ENCODE assay signal across 8 cellular contexts in the genomic region with DNA sequence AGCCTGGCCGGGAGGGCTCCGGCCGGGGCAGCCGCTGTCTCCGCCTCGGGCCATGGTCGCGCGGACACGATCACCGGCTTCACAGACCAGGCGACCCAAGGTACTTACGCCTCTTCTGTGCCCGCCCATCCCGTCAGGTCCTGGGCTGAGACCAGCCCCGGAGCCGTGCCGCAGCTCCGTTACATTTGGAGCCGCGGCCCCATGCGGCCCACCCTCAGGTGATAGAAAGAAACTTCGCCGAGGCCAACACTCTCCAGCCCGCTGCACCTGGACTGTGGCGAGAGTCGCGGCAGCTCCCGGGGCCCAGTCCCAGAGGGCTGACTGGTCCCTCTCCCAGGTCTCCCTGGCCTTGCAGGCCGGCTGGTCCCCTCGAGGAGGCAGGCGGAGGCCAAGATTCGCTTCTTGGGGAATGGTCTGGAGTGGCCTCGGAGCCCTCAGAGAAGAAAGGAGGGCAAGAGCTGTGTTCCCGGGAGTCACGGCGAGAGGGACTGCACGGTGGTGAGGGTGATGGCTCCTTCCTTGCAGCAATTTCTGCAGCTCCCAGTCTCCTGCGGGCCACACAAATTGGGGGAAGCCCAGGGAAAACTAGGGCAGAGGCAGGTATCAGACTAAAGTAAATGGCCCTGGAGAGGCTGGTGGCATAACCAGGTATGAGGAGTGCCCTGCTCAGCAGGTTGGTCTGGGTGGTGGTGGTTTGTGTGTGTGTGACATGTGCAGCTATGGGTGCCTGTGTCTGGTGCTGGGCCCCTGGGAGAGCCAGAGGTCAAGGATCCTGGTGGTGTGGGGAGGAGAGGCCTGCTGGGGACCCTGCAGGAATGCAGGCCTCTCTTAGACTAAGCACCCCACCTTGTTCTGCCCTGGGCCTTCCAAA. TPM values are rescaled to one million over a fixed set of nuclear protein-coding genes. Genes with fewer than 3 reads are reported as not detected.
DNase-seq lines count a peak whose midpoint lies in the region; ATAC-seq and TF ChIP-seq lines count a peak whose summit lies in the region.

No MANE protein-coding gene starts in this region.

- in situ Hi-C loops in mammary epithelial cell (cut with MboI; ENCODE audit: low sequenced_read_pairs in 2 of 2): loop anchor here (10.0 kb wide), 1 partner anchor 297 kb away; no protein-coding TSS in a partner anchor

- DNase-seq in stimulated activated naive CD8-positive, alpha-beta T cell treated with anti-CD3 and anti-CD28 coated beads, Interleukin-15, Interleukin-2, amounts not matched to agents 100 U/mL and 50 U/mL, for 24 hours: no peak
- DNase-seq in mammary epithelial cell: no peak
- DNase-seq in mesenchymal stem cell: no peak
- no peak for DNase-seq in testis
- no peak for DNase-seq in epidermal melanocyte (ENCODE audit: insufficient read length, low spot score)

- H3K36me3 ChIP-seq in mammary epithelial cell (ENCODE audit: insufficient read depth, low read length) (no peaks in the 10 kb centered on the region), mesenchymal stem cell (ENCODE audit: control insufficient read depth in 1 of 2, insufficient read depth in 2 of 2, low read depth in 1 of 2, low read length in 2 of 2) (peaks cover 0 to 31% of the 10 kb centered on the region in 2 experiments), testis (ENCODE audit: low read depth, missing control alignments) (no peaks in the 10 kb centered on the region)

- TF ChIP-seq CTCF in mammary epithelial cell (conservative IDR thresholded peaks at IDR 0.05 in 1 of 2, IDR thresholded peaks at IDR 0.05 in 1 of 2; ENCODE audit: extremely low read depth in 1 of 2, insufficient read depth in 1 of 2, low read depth in 1 of 2, low read length in 2 of 2) (no peak), testis (IDR thresholded peaks at IDR 0.05) (no peak)

- no peak overlapping the region for H3K14ac ChIP-seq in mesenchymal stem cell (ENCODE audit: low read length in 2 of 2)

- H3K9ac ChIP-seq in mammary epithelial cell (ENCODE audit: insufficient read depth, low read length) (no peak overlapping the region), mesenchymal stem cell (ENCODE audit: low read length) (no peak overlapping the region)

- H3K4me2 ChIP-seq in mammary epithelial cell (ENCODE audit: insufficient read depth, low read depth, low read length): peak overlapping the region; percentile 55
- peak overlapping the region; percentile 64 for H3K4me2 ChIP-seq in mesenchymal stem cell (ENCODE audit: low read length, poor library complexity, severe bottlenecking)

- H4K8ac ChIP-seq in mesenchymal stem cell (ENCODE audit: low read length): no peak overlapping the region

- no peak for TF ChIP-seq POLR2A in testis (IDR thresholded peaks at IDR 0.05)

- no peak overlapping the region for H2AK5ac ChIP-seq in mesenchymal stem cell (ENCODE audit: low read length, severe bottlenecking)

- H3K23ac ChIP-seq in mesenchymal stem cell (ENCODE audit: low read length in 2 of 2): no peak overlapping the region

- peaks cover 68% of the 10 kb centered on the region for H3K27me3 Mint-ChIP-seq in stimulated activated naive CD8-positive, alpha-beta T cell treated with anti-CD3 and anti-CD28 coated beads, Interleukin-15, Interleukin-2, amounts not matched to agents 100 ng/mL and 50 ng/mL, for 24 hours

- H2BK15ac ChIP-seq in mesenchymal stem cell (ENCODE audit: low read depth, poor library complexity, severe bottlenecking): peak overlapping the region; percentile 44

- no peak overlapping the region for H4K91ac ChIP-seq in mesenchymal stem cell (ENCODE audit: low read length)

- H3K4me3 ChIP-seq in mammary epithelial cell (replicated peaks in 1 of 3; ENCODE audit: insufficient read depth in 1 of 3, low read depth in 2 of 3, low read length in 3 of 3) (peak overlapping the region in 2 of 3 experiments; percentile 9 to 29), mesenchymal stem cell (ENCODE audit: insufficient read depth in 1 of 2, low read depth in 1 of 2, low read length in 2 of 2) (peak overlapping the region in 1 of 2 experiments; percentile 74), testis (peak overlapping the region in 1 of 2 donors; percentile 21)

- 48% methylated on average over 26 of the region's 39 CpGs for WGBS in mammary epithelial cell (ENCODE audit: low coverage, missing lambda C conversion rate)
- 16% methylated on average over 39 of the region's 39 CpGs for WGBS in mesenchymal stem cell
- 47 to 61% methylated on average over 16 to 39 of the region's 39 CpGs for WGBS in testis, 2 donors

- H3K18ac ChIP-seq in mesenchymal stem cell (ENCODE audit: low read depth in 1 of 2, low read length in 2 of 2): peak overlapping the region in 1 of 2 experiments; percentile 42

- no peaks in the 10 kb centered on the region for H3K9me3 ChIP-seq in mammary epithelial cell (replicated peaks; ENCODE audit: insufficient read depth, low read length)
- no peaks in the 10 kb centered on the region for H3K9me3 ChIP-seq in mesenchymal stem cell (ENCODE audit: control insufficient read depth, low read length)
- no peaks in the 10 kb centered on the region for H3K9me3 ChIP-seq in testis

- no peaks in the 10 kb centered on the region for H3K9me3 Mint-ChIP-seq in stimulated activated naive CD8-positive, alpha-beta T cell treated with anti-CD3 and anti-CD28 coated beads, Interleukin-15, Interleukin-2, amounts not matched to agents 100 ng/mL and 50 ng/mL, for 24 hours

- peaks cover 10% of the 10 kb centered on the region for H3K79me1 ChIP-seq in mesenchymal stem cell (replicated peaks; ENCODE audit: low read length, poor library complexity, severe bottlenecking)

- no peaks in the 10 kb centered on the region for H3K79me2 ChIP-seq in mammary epithelial cell (ENCODE audit: insufficient read depth, low read length)

- H2BK5ac ChIP-seq in mesenchymal stem cell (ENCODE audit: low read depth, low read length, poor library complexity, severe bottlenecking): no peak overlapping the region

- no peaks in the 10 kb centered on the region for H3K36me3 Mint-ChIP-seq in stimulated activated naive CD8-positive, alpha-beta T cell treated with anti-CD3 and anti-CD28 coated beads, Interleukin-15, Interleukin-2, amounts not matched to agents 100 ng/mL and 50 ng/mL, for 24 hours (ENCODE audit: low read depth)

- no peak overlapping the region for H3K27ac ChIP-seq in mammary epithelial cell (ENCODE audit: insufficient read depth, low read depth, low read length)
- H3K27ac ChIP-seq in mesenchymal stem cell (ENCODE audit: low read length, poor library complexity, severe bottlenecking): no peak overlapping the region
- H3K27ac ChIP-seq in testis: no peak overlapping the region

- no peak overlapping the region for H2BK120ac ChIP-seq in mesenchymal stem cell (ENCODE audit: low read depth, low read length)

- no TSS peak for BruUV-seq in mammary epithelial cell (replicated peaks; lab: Mats Ljungman, UMichigan)

- H2BK12ac ChIP-seq in mesenchymal stem cell (ENCODE audit: low read length in 2 of 2): no peak overlapping the region

- H2AFZ ChIP-seq in mammary epithelial cell (ENCODE audit: low read depth, low read length) (peak overlapping the region; percentile 40), mesenchymal stem cell (ENCODE audit: low read depth, low read length) (no peak overlapping the region)

- no peak overlapping the region for H3K27ac Mint-ChIP-seq in stimulated activated naive CD8-positive, alpha-beta T cell treated with anti-CD3 and anti-CD28 coated beads, Interleukin-15, Interleukin-2, amounts not matched to agents 100 ng/mL and 50 ng/mL, for 24 hours

- dilution Hi-C loops in mammary epithelial cell (cut with HindIII; ENCODE audit: low sequenced_read_pairs): no loop called here

- peaks cover 8% of the 10 kb centered on the region for H3K4me1 Mint-ChIP-seq in stimulated activated naive CD8-positive, alpha-beta T cell treated with anti-CD3 and anti-CD28 coated beads, Interleukin-15, Interleukin-2, amounts not matched to agents 100 ng/mL and 50 ng/mL, for 24 hours (ENCODE audit: low read depth)

- H3K4me3 Mint-ChIP-seq in stimulated activated naive CD8-positive, alpha-beta T cell treated with anti-CD3 and anti-CD28 coated beads, Interleukin-15, Interleukin-2, amounts not matched to agents 100 ng/mL and 50 ng/mL, for 24 hours: peak overlapping the region; percentile 35

- no peak overlapping the region for H3K4ac ChIP-seq in mesenchymal stem cell (ENCODE audit: low read depth in 1 of 2, low read length in 2 of 2)

- no peak for ATAC-seq in stimulated activated naive CD8-positive, alpha-beta T cell treated with anti-CD3 and anti-CD28 coated beads, Interleukin-15, Interleukin-2, amounts not matched to agents 100 U/mL and 50 U/mL, for 24 hours
- no peak for ATAC-seq in HG03439 (IDR thresholded peaks at IDR 0.05; ENCODE audit: unreplicated experiment)
- no peak for ATAC-seq in HG03565 (IDR thresholded peaks at IDR 0.05; ENCODE audit: unreplicated experiment)

- peaks cover 2% of the 10 kb centered on the region for H4K20me1 ChIP-seq in mammary epithelial cell (ENCODE audit: insufficient read depth, low read length)

- CTCF ChIA-PET in mammary epithelial cell (lab: Charles Lee; ENCODE audit: low non-redundant PET): no interaction called here

- H3K27me3 ChIP-seq in mammary epithelial cell (ENCODE audit: insufficient read depth, low read length) (peaks cover 77% of the 10 kb centered on the region), mesenchymal stem cell (ENCODE audit: control insufficient read depth in 1 of 2, insufficient read depth in 1 of 2, low read length in 2 of 2) (peaks cover 25 to 92% of the 10 kb centered on the region in 2 experiments), testis (peaks cover 7% of the 10 kb centered on the region)

- intact Hi-C loops in mammary epithelial cell (cut with micrococcal nuclease) (no loop called here), testis (cut with DNase I; ENCODE audit: low total_unique reads) (no loop called here)

- H3K4me1 ChIP-seq in mammary epithelial cell (ENCODE audit: insufficient read depth, low read length) (peaks cover 9% of the 10 kb centered on the region), mesenchymal stem cell (ENCODE audit: control insufficient read depth, insufficient read depth, low read depth, low read length) (peaks cover 46% of the 10 kb centered on the region), testis (peaks cover 14% of the 10 kb centered on the region)

RNA-seq across cellular contexts. Expression of a gene that starts 0.8 kb away (rescaled TPM):
- total RNA-seq in mammary epithelial cell (under 1 TPM in 1 of 2 donors, not detected in 1; under 0.01 TPM), testis (1 to 10 TPM in 1 of 2 donors, under 1 TPM in 1; 0.62 to 1.1 TPM)
- polyA plus RNA-seq in mammary epithelial cell (not detected), testis (ENCODE audit: insufficient read depth, low read depth, low replicate concordance) (0.69 TPM)
- not detected for polyA minus RNA-seq in mammary epithelial cell
- polyA plus RNA-seq in mesenchymal stem cell (2013, experiment 1 of 2): 0.23 TPM
- polyA plus RNA-seq in mesenchymal stem cell (2013, experiment 2 of 2): 0.25 TPM

RNA-seq across cellular contexts. Expression of a gene that starts 16.9 kb away (rescaled TPM):
- total RNA-seq in mammary epithelial cell (10 to 100 TPM; 20.5 to 26.5 TPM), testis (10 to 100 TPM; 23.5 to 31.6 TPM)
- polyA plus RNA-seq in mammary epithelial cell (13.4 TPM), testis (ENCODE audit: insufficient read depth, low read depth, low replicate concordance) (25.0 TPM)
- 27.1 TPM for polyA minus RNA-seq in mammary epithelial cell
- 42.4 TPM for polyA plus RNA-seq in mesenchymal stem cell (2013, experiment 1 of 2)
- polyA plus RNA-seq in mesenchymal stem cell (2013, experiment 2 of 2): 39.8 TPM
